ENCODE assay signal across 7 cellular contexts in the genomic region with DNA sequence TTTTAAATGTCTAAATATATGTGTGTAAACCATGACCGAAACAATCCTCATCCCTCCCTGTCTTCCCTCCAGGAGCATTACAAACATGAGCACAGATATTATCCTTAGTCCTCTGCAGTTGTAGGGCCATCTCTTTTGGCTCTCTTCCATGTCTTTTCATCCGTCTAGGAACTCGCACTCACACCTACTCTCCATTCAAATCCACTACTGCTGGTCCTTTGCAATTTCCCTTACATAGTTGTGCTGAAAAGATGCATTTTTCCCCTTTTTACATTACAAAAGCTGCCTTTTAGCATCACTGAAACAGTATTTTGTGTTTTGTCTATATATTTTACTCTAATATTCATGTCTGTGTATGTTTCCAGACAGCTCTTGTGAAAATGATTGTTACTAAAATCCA.
"Had no signal": no experiment of that assay in that cellular context is flagged by ENCODE, and none has a peak within 500 bp of the region (broad histone marks: within the 10 kb centered on the region; RNA-seq: fewer than 3 reads in every experiment).

No MANE protein-coding gene starts in this region.

- DNase-seq: GM23248, H9, HFFc6, IMR-90, KG1 had no signal

- H3K27ac Mint-ChIP-seq: H9, HFFc6 had no signal

- H2AFZ ChIP-seq: GM23248 had no signal

- ATAC-seq: HCT116, K562 had no signal

- H3K4me3 ChIP-seq: GM23248, K562 had no signal

- H3K27ac ChIP-seq: GM23248 had no signal

- H3K9me3 Mint-ChIP-seq: H9 had no signal

- H3K4me3 Mint-ChIP-seq: H9, HFFc6 had no signal
